In genomic region chr9:29830815-29831214, GRCh38 we compare ENCODE assay signal across 8 cellular contexts.
A peak's percentile ranks its signal among the peaks of the same experiment; 100 is the strongest.
DNase-seq lines count a peak whose midpoint lies in the region; ATAC-seq and TF ChIP-seq lines count a peak whose summit lies in the region.
"Had no signal": no experiment of that assay in that cellular context is flagged by ENCODE, and none has a peak within 500 bp of the region (broad histone marks: within the 10 kb centered on the region; RNA-seq: fewer than 3 reads in every experiment).

No MANE protein-coding gene starts in this region.

- peak overlapping the region; percentile 87 for H3K27ac Mint-ChIP-seq in endothelial cell (ENCODE audit: unreplicated experiment)
- H3K27ac Mint-ChIP-seq in activated T-cell treated with anti-CD3 and anti-CD28 coated beads, Interleukin-2, amount 50 U/mL, for 24 hours, result no peak overlapping the region

- CTCF ChIA-PET in HCT116 (lab: Charles Lee), result no interaction called here

- no peak for TF ChIP-seq POLR2A in HCT116 (IDR thresholded peaks at IDR 0.05; ENCODE audit: borderline replicate concordance, extremely low read depth, insufficient read depth, insufficient read length)

- H3K9me2 ChIP-seq in HCT116 (ENCODE audit: insufficient read depth), result no peaks in the 10 kb centered on the region

- peaks cover 6% of the 10 kb centered on the region for H3K9me3 Mint-ChIP-seq in endothelial cell (ENCODE audit: unreplicated experiment)
- peaks cover 7% of the 10 kb centered on the region for H3K9me3 Mint-ChIP-seq in activated T-cell treated with anti-CD3 and anti-CD28 coated beads, Interleukin-2, amount 50 U/mL, for 24 hours

- no peak overlapping the region for H3K9ac ChIP-seq in HCT116 (ENCODE audit: low read length)

- intact Hi-C loops in HCT116 (cut with micrococcal nuclease), result loop anchor here (2.0 to 5.0 kb wide), 2 partner anchors 1136 to 1970 kb away; no protein-coding TSS in a partner anchor

- H3K4me3 Mint-ChIP-seq in endothelial cell (ENCODE audit: unreplicated experiment), result no peak overlapping the region
- H3K4me3 Mint-ChIP-seq in activated T-cell treated with anti-CD3 and anti-CD28 coated beads, Interleukin-2, amount 50 U/mL, for 24 hours, result no peak overlapping the region

- peak; percentile 27 to 66 (median 45); a peak in 5 of 6 replicates for TF ChIP-seq CTCF in HCT116 (IDR thresholded peaks at IDR 0.05 in 2 of 3, conservative IDR thresholded peaks at IDR 0.05 in 1 of 3; ENCODE audit: borderline replicate concordance in 1 of 3, insufficient read depth in 1 of 3, low read depth in 2 of 3, low read length in 2 of 3)
- TF ChIP-seq CTCF in endothelial cell (IDR thresholded peaks at IDR 0.05; ENCODE audit: unreplicated experiment), result peak; percentile 26
- TF ChIP-seq CTCF in retinal pigment epithelial cell (conservative IDR thresholded peaks at IDR 0.05; ENCODE audit: low read depth, low read length), result peak; percentile 76

- no peaks in the 10 kb centered on the region for H3K36me3 ChIP-seq in HCT116 (ENCODE audit: control insufficient read depth in 1 of 2, insufficient read depth in 2 of 2, low read length in 2 of 2)
- H3K36me3 ChIP-seq: neutrophil had no signal

- peak; percentile 24 for DNase-seq in HCT116 (ENCODE audit: low read depth, low spot score)
- peak; percentile 84 for DNase-seq in NCI-H69 (lab: John Stamatoyannopoulos, UW)
- DNase-seq in endothelial cell (ENCODE audit: low spot score), result peak; percentile 63
- DNase-seq in retinal pigment epithelial cell (ENCODE audit: low read depth), result peak; percentile 29
- no peak for DNase-seq in activated T-cell treated with anti-CD3 and anti-CD28 coated beads, Interleukin-2, amount 50 U/mL, for 24 hours

- H3K4me1 ChIP-seq in HCT116 (ENCODE audit: control insufficient read depth in 1 of 2, insufficient read depth in 2 of 2, low read length in 2 of 2), result no peaks in the 10 kb centered on the region

- peak; percentile 59 for ATAC-seq in HCT116
- no peak for ATAC-seq in HG03457 (IDR thresholded peaks at IDR 0.05; ENCODE audit: unreplicated experiment)
- ATAC-seq in HG03520 (IDR thresholded peaks at IDR 0.05; ENCODE audit: unreplicated experiment), result no peak

- no peaks in the 10 kb centered on the region for H3K79me2 ChIP-seq in HCT116 (ENCODE audit: insufficient read depth, low read length)

- H3K27me3 ChIP-seq in HCT116 (ENCODE audit: insufficient read depth, low read length), result no peaks in the 10 kb centered on the region
- H3K27me3 ChIP-seq: neutrophil had no signal

- RAD21 ChIA-PET in HCT116 (lab: Charles Lee; ENCODE audit: low non-redundant PET in 1 of 2, low total read pairs in 2 of 2, uncharacterized antibody in 2 of 2, unreplicated experiment in 2 of 2), result no interaction called here

- H3K36me3 Mint-ChIP-seq in endothelial cell (ENCODE audit: low read depth, unreplicated experiment), result no peaks in the 10 kb centered on the region
- H3K36me3 Mint-ChIP-seq in activated T-cell treated with anti-CD3 and anti-CD28 coated beads, Interleukin-2, amount 50 U/mL, for 24 hours (ENCODE audit: low read depth), result no peaks in the 10 kb centered on the region

- H3K4me2 ChIP-seq in HCT116 (ENCODE audit: low read length), result no peak overlapping the region

- H3K4me1 Mint-ChIP-seq in endothelial cell (ENCODE audit: unreplicated experiment), result peaks cover 2% of the 10 kb centered on the region
- no peaks in the 10 kb centered on the region for H3K4me1 Mint-ChIP-seq in activated T-cell treated with anti-CD3 and anti-CD28 coated beads, Interleukin-2, amount 50 U/mL, for 24 hours (ENCODE audit: low read depth)

- H2AFZ ChIP-seq in HCT116 (ENCODE audit: low read depth, low read length, poor library complexity, severe bottlenecking), result no peak overlapping the region

- no peaks in the 10 kb centered on the region for H3K9me3 ChIP-seq in HCT116 (ENCODE audit: control insufficient read depth in 1 of 2, insufficient read depth in 1 of 2, low read depth in 1 of 2, low read length in 2 of 2)
- H3K9me3 ChIP-seq: neutrophil had no signal

- TF ChIP-seq RAD21 in HCT116 (IDR thresholded peaks at IDR 0.05; ENCODE audit: low read depth), result peak; percentile 66

- no peak overlapping the region for H3K27ac ChIP-seq in HCT116 (ENCODE audit: low read depth, low read length)
- H3K27ac ChIP-seq: neutrophil had no signal

- no TSS peak for BruUV-seq in HCT116 (replicated peaks; lab: Mats Ljungman, UMichigan)

- peaks cover 1% of the 10 kb centered on the region for H3K27me3 Mint-ChIP-seq in endothelial cell (ENCODE audit: unreplicated experiment)
- H3K27me3 Mint-ChIP-seq in activated T-cell treated with anti-CD3 and anti-CD28 coated beads, Interleukin-2, amount 50 U/mL, for 24 hours, result no peaks in the 10 kb centered on the region

- no peaks in the 10 kb centered on the region for H4K20me1 ChIP-seq in HCT116 (ENCODE audit: insufficient read depth)

- POLR2A ChIA-PET in HCT116 (lab: Charles Lee), result no interaction called here

- H3K4me3 ChIP-seq in HCT116 (replicated peaks in 1 of 2; ENCODE audit: low read depth in 1 of 2, low read length in 2 of 2) (no peak overlapping the region), retinal pigment epithelial cell (ENCODE audit: low read length) (no peak overlapping the region)

TF ChIP-seq in HCT116, 20 proteins besides CTCF, POLR2A, EP300 and RAD21:
- TF ChIP-seq ZFX (IDR thresholded peaks at IDR 0.05) (no peak), SRF (IDR thresholded peaks at IDR 0.05; ENCODE audit: low read depth) (peak; percentile 45; the same call in 1 of the 2 replicates), EGR1 (IDR thresholded peaks at IDR 0.05; ENCODE audit: low read depth) (no peak), CEBPB (IDR thresholded peaks at IDR 0.05; ENCODE audit: low read depth) (no peak), CBX3 (IDR thresholded peaks at IDR 0.05; ENCODE audit: low read depth) (no peak)
TF ChIP-seq in HCT116: peak in this region for 1.

Comparison
In these comparisons a context has a peak if more than half of its experiments do, and no peak if none do; other contexts are left out.
1. CTCF ChIP-seq: peak in every context shown above with its lines; median percentile 76 in retinal pigment epithelial cell; 45 in HCT116; 26 in endothelial cell.